In genomic region chr12:98645572-98646067, GRCh38 we compare ENCODE assay signal across 8 cellular contexts. TPM values are rescaled to one million over a fixed set of nuclear protein-coding genes. Genes with fewer than 3 reads are reported as not detected.
A peak's percentile ranks its signal among the peaks of the same experiment; 100 is the strongest.
DNase-seq lines count a peak whose midpoint lies in the region; ATAC-seq and TF ChIP-seq lines count a peak whose summit lies in the region.

No MANE protein-coding gene starts in this region.

- DNase-seq in COLO668 (lab: John Stamatoyannopoulos, UW; ENCODE audit: unreplicated experiment) (peak; percentile 45), LNCaP clone FGC (ENCODE audit: low read depth) (no peak), glutamatergic neuron (no peak), omental fat pad (ENCODE audit: low spot score) (no peak), NCI-H2029 (lab: John Stamatoyannopoulos, UW) (no peak)
- peak; percentile 16 for DNase-seq in activated T-helper 2 cell treated with anti-CD3 and anti-CD28 coated beads, Interferon-gamma antibody, Interleukin-2, Interleukin-4, amounts not matched to agents 10 μg/mL and 5 μg/mL and 100 μg/mL, durations not matched to agents 14 hours and 24 hours and 36 hours (ENCODE audit: low spot score)

- H3K4me1 Mint-ChIP-seq in activated T-helper 2 cell treated with anti-CD3 and anti-CD28 coated beads, Interferon-gamma antibody, Interleukin-2, Interleukin-4, amounts not matched to agents 10 μg/mL and 5 μg/mL and 100 μg/mL, durations not matched to agents 14 hours and 24 hours and 36 hours (ENCODE audit: low read depth) = peaks cover 32% of the 10 kb centered on the region
- H3K4me1 Mint-ChIP-seq in glutamatergic neuron (ENCODE audit: low read depth, unreplicated experiment) = no peaks in the 10 kb centered on the region

- intact Hi-C loops in activated T-helper 2 cell treated with anti-CD3 and anti-CD28 coated beads, Interferon-gamma antibody, Interleukin-2, Interleukin-4, amounts not matched to agents 10 μg/mL and 5 μg/mL and 100 μg/mL, durations not matched to agents 14 hours and 24 hours and 36 hours (cut with micrococcal nuclease) = loop anchor here (1.0 to 2.0 kb wide), 5 partner anchors 52 to 1739 kb away; partner anchors contain the start of genes ACTR6, NEDD1, SLC25A3 and TMPO

- H3K4me3 Mint-ChIP-seq in activated T-helper 2 cell treated with anti-CD3 and anti-CD28 coated beads, Interferon-gamma antibody, Interleukin-2, Interleukin-4, amounts not matched to agents 10 μg/mL and 5 μg/mL and 100 μg/mL, durations not matched to agents 14 hours and 24 hours and 36 hours (ENCODE audit: low read depth) = peak overlapping the region; percentile 97
- peak overlapping the region; percentile 94 for H3K4me3 Mint-ChIP-seq in glutamatergic neuron (ENCODE audit: unreplicated experiment)

- no peak for TF ChIP-seq CTCF in LNCaP clone FGC (IDR thresholded peaks at IDR 0.05; ENCODE audit: control insufficient read depth, extremely low read depth, insufficient read depth)
- TF ChIP-seq CTCF in glutamatergic neuron (IDR thresholded peaks at IDR 0.05; ENCODE audit: partially characterized antibody, unreplicated experiment) = no peak
- TF ChIP-seq CTCF in omental fat pad (IDR thresholded peaks at IDR 0.05) = no peak

- no peaks in the 10 kb centered on the region for H3K27me3 Mint-ChIP-seq in activated T-helper 2 cell treated with anti-CD3 and anti-CD28 coated beads, Interferon-gamma antibody, Interleukin-2, Interleukin-4, amounts not matched to agents 10 μg/mL and 5 μg/mL and 100 μg/mL, durations not matched to agents 14 hours and 24 hours and 36 hours (ENCODE audit: low read depth)
- peaks cover 6% of the 10 kb centered on the region for H3K27me3 Mint-ChIP-seq in glutamatergic neuron (ENCODE audit: unreplicated experiment)

- H3K36me3 Mint-ChIP-seq in activated T-helper 2 cell treated with anti-CD3 and anti-CD28 coated beads, Interferon-gamma antibody, Interleukin-2, Interleukin-4, amounts not matched to agents 10 μg/mL and 5 μg/mL and 100 μg/mL, durations not matched to agents 14 hours and 24 hours and 36 hours (ENCODE audit: low read depth) = peaks cover 35% of the 10 kb centered on the region
- H3K36me3 Mint-ChIP-seq in glutamatergic neuron (ENCODE audit: unreplicated experiment) = no peaks in the 10 kb centered on the region

- H3K4me3 ChIP-seq in LNCaP clone FGC (ENCODE audit: low read depth, low read length) = peak overlapping the region; percentile 94

- peak overlapping the region; percentile 79 for H3K27ac Mint-ChIP-seq in activated T-helper 2 cell treated with anti-CD3 and anti-CD28 coated beads, Interferon-gamma antibody, Interleukin-2, Interleukin-4, amounts not matched to agents 10 μg/mL and 5 μg/mL and 100 μg/mL, durations not matched to agents 14 hours and 24 hours and 36 hours
- H3K27ac Mint-ChIP-seq in glutamatergic neuron (ENCODE audit: unreplicated experiment) = no peak overlapping the region

- ATAC-seq in GM21381 (IDR thresholded peaks at IDR 0.05; ENCODE audit: unreplicated experiment) (peak; percentile 1), omental fat pad (ENCODE audit: low FRiP score) (peak; percentile 19), HG02973 (IDR thresholded peaks at IDR 0.05; ENCODE audit: unreplicated experiment) (no peak)

- no peaks in the 10 kb centered on the region for H3K9me3 Mint-ChIP-seq in activated T-helper 2 cell treated with anti-CD3 and anti-CD28 coated beads, Interferon-gamma antibody, Interleukin-2, Interleukin-4, amounts not matched to agents 10 μg/mL and 5 μg/mL and 100 μg/mL, durations not matched to agents 14 hours and 24 hours and 36 hours
- peaks cover 7% of the 10 kb centered on the region for H3K9me3 Mint-ChIP-seq in glutamatergic neuron (ENCODE audit: unreplicated experiment)

RNA-seq across cellular contexts. Expression of gene APAF1, which starts 0.5 kb away (rescaled TPM):
- total RNA-seq in activated T-helper 2 cell treated with anti-CD3 and anti-CD28 coated beads, Interferon-gamma antibody, Interleukin-2, Interleukin-4, amounts not matched to agents 10 μg/mL and 5 μg/mL and 100 μg/mL, durations not matched to agents 14 hours and 24 hours and 36 hours = 28.3 and 31.2 TPM in 2 replicates
- 20.8 TPM for total RNA-seq in glutamatergic neuron (ENCODE audit: unreplicated experiment)
- 10 to 100 TPM in 3 of 4 donors, 1 to 10 TPM in 1; 8.4 to 24.3 (median 15.5) TPM for total RNA-seq in omental fat pad

RNA-seq across cellular contexts. Expression of gene IKBIP, which starts 1.0 kb away (rescaled TPM):
- total RNA-seq in activated T-helper 2 cell treated with anti-CD3 and anti-CD28 coated beads, Interferon-gamma antibody, Interleukin-2, Interleukin-4, amounts not matched to agents 10 μg/mL and 5 μg/mL and 100 μg/mL, durations not matched to agents 14 hours and 24 hours and 36 hours = 39.9 and 41.1 TPM in 2 replicates
- total RNA-seq in glutamatergic neuron (ENCODE audit: unreplicated experiment) = 6.1 TPM
- 10 to 100 TPM; 13.1 to 22.5 (median 18.0) TPM for total RNA-seq in omental fat pad

RNA-seq across cellular contexts. Expression of gene SLC25A3, which starts 52.1 kb away (rescaled TPM):
- 619 and 622 TPM in 2 replicates for total RNA-seq in activated T-helper 2 cell treated with anti-CD3 and anti-CD28 coated beads, Interferon-gamma antibody, Interleukin-2, Interleukin-4, amounts not matched to agents 10 μg/mL and 5 μg/mL and 100 μg/mL, durations not matched to agents 14 hours and 24 hours and 36 hours
- total RNA-seq in glutamatergic neuron (ENCODE audit: unreplicated experiment) = 481 TPM
- total RNA-seq in omental fat pad = 100 to 1,000 TPM; 323 to 486 (median 454) TPM

Comparison
In these comparisons a context has a peak if more than half of its experiments do, and no peak if none do; other contexts are left out.
1. DNase-seq: peak in COLO668 (single experiment) and activated T-helper 2 cell treated with anti-CD3 and anti-CD28 coated beads, Interferon-gamma antibody, Interleukin-2, Interleukin-4, amounts not matched to agents 10 μg/mL and 5 μg/mL and 100 μg/mL, durations not matched to agents 14 hours and 24 hours and 36 hours (single experiment); none in LNCaP clone FGC (single experiment), glutamatergic neuron (single experiment), omental fat pad (single experiment) and NCI-H2029 (single experiment).